16 cellular contexts compared by ENCODE assay signal in the genomic region with DNA sequence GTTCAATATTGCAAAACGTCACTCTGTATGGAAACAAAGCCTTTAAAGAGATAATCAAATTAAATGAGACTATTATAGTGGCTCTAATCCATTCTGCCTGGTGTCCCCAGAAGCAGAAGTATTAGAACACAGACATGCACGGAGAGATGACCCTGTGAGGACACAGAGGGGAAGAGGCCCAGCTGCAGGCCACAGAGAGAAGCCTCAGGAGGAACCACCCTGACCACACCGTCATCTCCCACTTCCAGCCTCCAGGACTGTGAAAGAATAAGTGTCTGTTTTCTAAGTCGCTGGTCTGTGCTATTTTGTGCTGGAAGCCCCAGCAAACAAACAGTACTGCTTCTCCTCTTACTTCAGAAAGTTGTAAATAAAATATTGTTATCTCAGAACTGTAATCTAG.
"Had no signal": no experiment of that assay in that cellular context is flagged by ENCODE, and none has a peak within 500 bp of the region (broad histone marks: within the 10 kb centered on the region; RNA-seq: fewer than 3 reads in every experiment).

No MANE protein-coding gene starts in this region.

- H3K27ac Mint-ChIP-seq: naive B cell, nephron progenitor cell had no signal

- H3K4me1 Mint-ChIP-seq: nephron progenitor cell had no signal

- H3K36me3 Mint-ChIP-seq: naive B cell had no signal

- H3K9me3 Mint-ChIP-seq: naive B cell, nephron progenitor cell had no signal

- ATAC-seq: esophagus mucosa, heart left ventricle had no signal

- DNase-seq: cortex of kidney; dorsolateral prefrontal cortex; effector CD8-positive, alpha-beta T cell; hippocampal formation; mesendoderm; naive B cell; nephron progenitor cell; sigmoid colon; stimulated activated CD4-positive, alpha-beta T cell treated with anti-CD3 and anti-CD28 coated beads, Interleukin-2, amount 100 ng/mL, for 24 hours; stimulated activated CD4-positive, alpha-beta T cell treated with anti-CD3 and anti-CD28 coated beads, Interleukin-4, amount 100 ng/mL, for 4 hours; stimulated activated naive CD4-positive, alpha-beta T cell; stomach; substantia nigra; transverse colon had no signal

- H3K4me3 Mint-ChIP-seq: naive B cell, nephron progenitor cell had no signal
